In the genomic region with DNA sequence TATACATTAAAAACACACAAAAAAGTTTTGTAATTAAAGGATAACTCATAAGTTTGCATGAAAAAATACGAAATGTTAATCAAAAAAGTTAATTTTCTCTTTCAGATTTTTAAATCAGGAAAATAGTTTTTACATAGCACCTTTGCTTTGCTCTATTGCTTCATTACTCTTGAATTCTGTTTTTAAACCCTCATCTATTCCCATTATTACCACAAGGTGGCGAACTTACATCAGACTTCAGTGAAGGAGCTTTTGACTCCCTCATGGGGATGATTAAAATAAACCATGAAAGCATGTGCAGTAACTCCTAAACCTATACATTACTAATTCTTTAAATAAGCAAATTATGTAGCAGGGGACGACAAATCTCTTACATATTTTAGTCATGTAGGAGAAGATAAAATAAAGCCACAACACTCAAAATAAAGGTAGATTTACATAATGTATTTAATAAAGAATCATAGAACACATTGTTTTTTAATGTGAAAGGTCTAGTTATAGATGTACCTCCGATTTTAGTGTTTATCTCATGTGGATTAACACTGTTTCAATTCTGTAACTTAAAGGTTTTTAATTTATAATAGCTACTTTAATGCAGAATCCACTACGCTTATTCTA, we compare ENCODE assay signal across 7 cellular contexts.
A peak's percentile ranks its signal among the peaks of the same experiment; 100 is the strongest.
DNase-seq lines count a peak whose midpoint lies in the region; ATAC-seq and TF ChIP-seq lines count a peak whose summit lies in the region.

No MANE protein-coding gene starts in this region.

- no peak overlapping the region for H2AFZ ChIP-seq in osteoblast (ENCODE audit: low read length)

- DNase-seq in GM12864 (ENCODE audit: low read depth) (peak; percentile 10), M059J (ENCODE audit: low read depth) (peak; percentile 60), RPMI8226 (peak; percentile 73), esophagus muscularis mucosa (ENCODE audit: extremely low spot score) (no peak), osteoblast (ENCODE audit: insufficient read length, low spot score, missing footprints) (peak; percentile 26), ovary (no peak)

- TF ChIP-seq POLR2A in esophagus muscularis mucosa (IDR thresholded peaks at IDR 0.05; ENCODE audit: low read depth) (no peak), ovary (IDR thresholded peaks at IDR 0.05) (no peak)

- no peak overlapping the region for H3K4me2 ChIP-seq in osteoblast (ENCODE audit: insufficient read depth, low read length)

- no peaks in the 10 kb centered on the region for H3K79me2 ChIP-seq in osteoblast (ENCODE audit: insufficient read depth, low read length)

- H3K36me3 ChIP-seq in esophagus muscularis mucosa (no peaks in the 10 kb centered on the region), osteoblast (ENCODE audit: insufficient read depth, low read length) (no peaks in the 10 kb centered on the region), ovary (no peaks in the 10 kb centered on the region)

- no peaks in the 10 kb centered on the region for H4K20me1 ChIP-seq in osteoblast (ENCODE audit: insufficient read depth, low read length)

- no peaks in the 10 kb centered on the region for H3K4me1 ChIP-seq in esophagus muscularis mucosa
- no peaks in the 10 kb centered on the region for H3K4me1 ChIP-seq in osteoblast (ENCODE audit: insufficient read depth, low read length)
- H3K4me1 ChIP-seq in ovary (ENCODE audit: insufficient read depth) = no peaks in the 10 kb centered on the region

- H3K27me3 ChIP-seq in esophagus muscularis mucosa (no peaks in the 10 kb centered on the region), osteoblast (ENCODE audit: insufficient read depth, low read length) (no peaks in the 10 kb centered on the region), ovary (no peaks in the 10 kb centered on the region)

- TF ChIP-seq CTCF in GM12864 (IDR thresholded peaks at IDR 0.05; ENCODE audit: low read depth, low read length, missing control alignments) (peak; percentile 58), esophagus muscularis mucosa (IDR thresholded peaks at IDR 0.05) (peak; percentile 49 to 80 (median 67)), osteoblast (IDR thresholded peaks at IDR 0.05; ENCODE audit: extremely low read depth, low read depth, low read length) (peak; percentile 76), ovary (IDR thresholded peaks at IDR 0.05) (peak in 1 of 3 donors; percentile 25)

- no peak overlapping the region for H3K27ac ChIP-seq in esophagus muscularis mucosa (replicated peaks in 1 of 4)
- no peak overlapping the region for H3K27ac ChIP-seq in osteoblast (ENCODE audit: low read depth, low read length)
- no peak overlapping the region for H3K27ac ChIP-seq in ovary

- TF ChIP-seq EP300 in esophagus muscularis mucosa (IDR thresholded peaks at IDR 0.05) (no peak), ovary (IDR thresholded peaks at IDR 0.05) (no peak)

- WGBS in esophagus muscularis mucosa = 21% methylated on average over 5 of the region's 5 CpGs
- 13 to 20% (median 17%) methylated on average over 5 of the region's 5 CpGs for WGBS in ovary, 3 donors

- H3K9me3 ChIP-seq in esophagus muscularis mucosa = no peaks in the 10 kb centered on the region
- no peaks in the 10 kb centered on the region for H3K9me3 ChIP-seq in osteoblast (ENCODE audit: low read depth, low read length)
- H3K9me3 ChIP-seq in ovary = no peaks in the 10 kb centered on the region

- ATAC-seq in GM21825 (IDR thresholded peaks at IDR 0.05; ENCODE audit: unreplicated experiment) = peak; percentile 82

- no peak overlapping the region for H3K4me3 ChIP-seq in GM12864 (ENCODE audit: low read depth, low read length)
- no peak overlapping the region for H3K4me3 ChIP-seq in esophagus muscularis mucosa
- H3K4me3 ChIP-seq in osteoblast (ENCODE audit: insufficient read depth, low read length) = no peak overlapping the region
- H3K4me3 ChIP-seq in ovary = no peak overlapping the region

- intact Hi-C loops in esophagus muscularis mucosa (cut with DNase I) = no loop called here
- intact Hi-C loops in ovary (cut with DNase I) = no loop called here

Comparison
In these comparisons a context has a peak if more than half of its experiments do, and no peak if none do; other contexts are left out.
1. DNase-seq: peak in GM12864 (single experiment), M059J (single experiment), RPMI8226 (single experiment) and osteoblast (single experiment); none in esophagus muscularis mucosa (single experiment) and ovary (0 of 5).